ENCODE assay signal across 32 cellular contexts in the genomic region with DNA sequence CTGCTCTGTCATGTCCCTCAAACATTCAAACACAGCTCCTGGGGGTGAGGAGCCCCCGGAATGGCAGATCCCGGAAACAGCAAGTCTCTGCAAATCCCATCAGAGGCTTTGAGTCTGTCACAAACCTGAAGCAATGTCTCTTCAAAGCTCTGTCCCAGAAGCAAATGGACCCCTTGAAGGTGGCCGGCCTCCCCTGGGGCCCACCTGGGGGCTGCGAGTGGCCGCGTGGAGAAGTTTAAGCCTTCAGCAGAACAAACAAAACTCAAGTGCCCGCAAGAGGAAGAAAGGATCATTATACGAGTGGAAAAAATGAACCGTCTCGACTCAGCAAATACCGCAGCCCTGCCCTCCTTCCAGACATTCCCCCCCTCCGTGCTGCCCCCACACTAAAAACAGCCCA. TPM values are rescaled to one million over a fixed set of nuclear protein-coding genes. Genes with fewer than 3 reads are reported as not detected.
"Had no signal": no experiment of that assay in that cellular context is flagged by ENCODE, and none has a peak within 500 bp of the region (broad histone marks: within the 10 kb centered on the region; RNA-seq: fewer than 3 reads in every experiment).

No MANE protein-coding gene starts in this region.

- H3K9me3 ChIP-seq: MG63, SJCRH30, SK-N-SH had no signal

- H3K9ac ChIP-seq: SK-N-SH had no signal

- H3K4me2 ChIP-seq: SK-N-SH had no signal

- H3K27ac ChIP-seq: brain microvascular endothelial cell, SJCRH30, VCaP had no signal

- DNase-seq: activated CD4-positive, alpha-beta T cell treated with anti-CD3 and anti-CD28 coated beads for 36 hours; activated CD4-positive, alpha-beta T cell treated with anti-CD3 and anti-CD28 coated beads, Interleukin-2, amount 50 U/mL, for 1 hour; activated CD8-positive, alpha-beta memory T cell treated with anti-CD3 and anti-CD28 coated beads, Interleukin-2, amount 50 U/mL, for 4 hours; activated CD8-positive, alpha-beta T cell treated with anti-CD3 and anti-CD28 coated beads for 36 hours; activated gamma-delta T cell treated with Interleukin-2 at 50 U/mL for 16 hours; activated naive CD4-positive, alpha-beta T cell treated with anti-CD3 and anti-CD28 coated beads, Interleukin-2, amount 10 ng/mL, durations not matched to agents 7 days and 5 days; activated naive CD8-positive, alpha-beta T cell treated with anti-CD3 and anti-CD28 coated beads for 36 hours; activated T-cell treated with anti-CD3 and anti-CD28 coated beads, Interleukin-2, amount 50 U/mL, for 72 hours; anterior cingulate cortex; brain microvascular endothelial cell; MG63; MV-4-11; NCI-H1092 treated with DMSO at 0.1 percent for 48 hours; NCI-H1417 treated with DMSO at 0.1 percent for 48 hours; NCI-H1694; NCI-H2029; NCI-H2107; NCI-H2171 treated with DMSO at 0.1 percent for 48 hours; NCI-H345; NCI-H510A; NCI-H526 treated with DMSO at 0.1 percent for 48 hours; NCI-H82; RPMI8226; SJCRH30; SK-N-SH; T-helper 1 cell had no signal

- H3K9me2 ChIP-seq: SK-N-SH had no signal

- H3K4me1 ChIP-seq: SJCRH30 had no signal

- H3K36me3 ChIP-seq: brain microvascular endothelial cell, MG63, SJCRH30 had no signal

- ATAC-seq: activated CD4-positive, alpha-beta T cell treated with anti-CD3 and anti-CD28 coated beads for 36 hours; activated CD8-positive, alpha-beta T cell treated with anti-CD3 and anti-CD28 coated beads for 36 hours; activated T-cell treated with anti-CD3 and anti-CD28 coated beads, Interleukin-2, amount 50 U/mL, for 72 hours; Panc1; Right ventricle myocardium inferior had no signal

- H3K27me3 ChIP-seq: brain microvascular endothelial cell, MG63, SJCRH30 had no signal

- H3K4me3 ChIP-seq: MG63, SJCRH30 had no signal

RNA-seq across cellular contexts. Expression of a gene that starts 53.3 kb away (rescaled TPM):
- total RNA-seq: activated T-helper 2 cell treated with anti-CD3 and anti-CD28 coated beads, Interferon-gamma antibody, Interleukin-2, Interleukin-4, amounts not matched to agents 10 μg/mL and 5 μg/mL and 100 μg/mL, durations not matched to agents 14 hours and 24 hours and 36 hours; OCI-LY7; T-helper 2 cell treated with Interferon-gamma antibody and Interleukin-4, amounts not matched to agents 100 ng/mL and 5 ng/mL, for 36 hours had no signal
- polyA plus RNA-seq: SK-N-SH had no signal
